Comparison of ENCODE assay signal across 8 cellular contexts in genomic region chr17:75785016-75785769, GRCh38. TPM values are rescaled to one million over a fixed set of nuclear protein-coding genes. Genes with fewer than 3 reads are reported as not detected.
DNase-seq lines count a peak whose midpoint lies in the region; ATAC-seq and TF ChIP-seq lines count a peak whose summit lies in the region.

No MANE protein-coding gene starts in this region.

- no peaks in the 10 kb centered on the region for H3K27me3 Mint-ChIP-seq in activated naive CD8-positive, alpha-beta T cell treated with anti-CD3 and anti-CD28 coated beads, Interleukin-2, amount 50 U/mL, for 24 hours

- no peak for TF ChIP-seq CTCF in LNCaP clone FGC (IDR thresholded peaks at IDR 0.05; ENCODE audit: control insufficient read depth, extremely low read depth, insufficient read depth)

- DNase-seq in EL (peak; percentile 92), LNCaP clone FGC (ENCODE audit: low read depth) (peak; percentile 65), SHP77 treated with DMSO at 0.1 percent for 48 hours (lab: John Stamatoyannopoulos, UW) (peak; percentile 93), left cardiac atrium (peak; percentile 90), posterior vena cava (ENCODE audit: low spot score) (peak; percentile 98)
- DNase-seq in activated naive CD8-positive, alpha-beta T cell treated with anti-CD3 and anti-CD28 coated beads, Interleukin-2, amount 50 U/mL, for 24 hours, result peak; percentile 93

- WGBS in urinary bladder, result 4% methylated on average over 42 of the region's 42 CpGs

- H3K4me1 Mint-ChIP-seq in activated naive CD8-positive, alpha-beta T cell treated with anti-CD3 and anti-CD28 coated beads, Interleukin-2, amount 50 U/mL, for 24 hours, result peaks cover 61% of the 10 kb centered on the region

- H3K36me3 Mint-ChIP-seq in activated naive CD8-positive, alpha-beta T cell treated with anti-CD3 and anti-CD28 coated beads, Interleukin-2, amount 50 U/mL, for 24 hours (ENCODE audit: low read depth), result peaks cover 7% of the 10 kb centered on the region

- H3K4me3 ChIP-seq in LNCaP clone FGC (ENCODE audit: low read depth, low read length), result peak overlapping the region; percentile 58
- H3K4me3 ChIP-seq in urinary bladder (ENCODE audit: low read depth, low read length), result peak overlapping the region; percentile 55

- H3K36me3 ChIP-seq in urinary bladder (ENCODE audit: insufficient read depth), result no peaks in the 10 kb centered on the region

- intact Hi-C loops in left cardiac atrium (cut with DNase I) (loop anchor here in 1 of 2 donors (2.0 kb wide), 1 partner anchor 70 kb away; the partner anchor contains the start of gene WBP2), posterior vena cava (cut with DNase I) (loop anchor here in 1 of 2 donors (5.0 kb wide), 1 partner anchor 42 kb away; no protein-coding TSS in a partner anchor)

- H3K4me3 Mint-ChIP-seq in activated naive CD8-positive, alpha-beta T cell treated with anti-CD3 and anti-CD28 coated beads, Interleukin-2, amount 50 U/mL, for 24 hours, result peak overlapping the region; percentile 80

- peak overlapping the region; percentile 100 for H3K27ac ChIP-seq in urinary bladder (ENCODE audit: low read depth)

- ATAC-seq in GM21786 (IDR thresholded peaks at IDR 0.05; ENCODE audit: unreplicated experiment) (peak; percentile 43), left cardiac atrium (peak; percentile 94)
- peak; percentile 84 for ATAC-seq in activated naive CD8-positive, alpha-beta T cell treated with anti-CD3 and anti-CD28 coated beads, Interleukin-2, amount 50 U/mL, for 24 hours

- H3K9me3 Mint-ChIP-seq in activated naive CD8-positive, alpha-beta T cell treated with anti-CD3 and anti-CD28 coated beads, Interleukin-2, amount 50 U/mL, for 24 hours, result no peaks in the 10 kb centered on the region

- no peaks in the 10 kb centered on the region for H3K4me1 ChIP-seq in urinary bladder (ENCODE audit: insufficient read depth)

- H3K27ac Mint-ChIP-seq in activated naive CD8-positive, alpha-beta T cell treated with anti-CD3 and anti-CD28 coated beads, Interleukin-2, amount 50 U/mL, for 24 hours, result peak overlapping the region; percentile 100

RNA-seq across cellular contexts. Expression of gene UNK, which starts 0.6 kb away (rescaled TPM):
- total RNA-seq in left cardiac atrium, result 10 to 100 TPM; 15.8 to 17.8 TPM
- total RNA-seq in posterior vena cava, result 10 to 100 TPM; 23.3 to 32.9 TPM
- 58.1 TPM for total RNA-seq in urinary bladder
- 29.1 TPM for polyA plus RNA-seq in urinary bladder

RNA-seq across cellular contexts. Expression of gene GALK1, which starts 20.2 kb away (rescaled TPM):
- 10 to 100 TPM; 22.0 to 22.9 TPM for total RNA-seq in left cardiac atrium
- total RNA-seq in posterior vena cava, result 10 to 100 TPM; 21.0 to 27.6 TPM
- total RNA-seq in urinary bladder, result 11.3 TPM
- polyA plus RNA-seq in urinary bladder, result 43.0 TPM

RNA-seq across cellular contexts. Expression of gene UNC13D, which starts 59.0 kb away (rescaled TPM):
- 10 to 100 TPM; 22.1 to 34.0 TPM for total RNA-seq in left cardiac atrium
- 10 to 100 TPM in 1 of 2 donors, 1 to 10 TPM in 1; 7.3 to 15.1 TPM for total RNA-seq in posterior vena cava
- 10.6 TPM for total RNA-seq in urinary bladder
- 13.0 TPM for polyA plus RNA-seq in urinary bladder

Comparison
In these comparisons a context has a peak if more than half of its experiments do, and no peak if none do; other contexts are left out.
1. Peak in every context shown above with its lines: DNase-seq, ATAC-seq, H3K4me3 ChIP-seq and H3K27ac ChIP-seq.
2. ATAC-seq: peak in every context shown above with its lines; median percentile 94 in left cardiac atrium; 84 in activated naive CD8-positive, alpha-beta T cell treated with anti-CD3 and anti-CD28 coated beads, Interleukin-2, amount 50 U/mL, for 24 hours; 43 in GM21786.